ENCODE assay signal across 38 cellular contexts in the genomic region with DNA sequence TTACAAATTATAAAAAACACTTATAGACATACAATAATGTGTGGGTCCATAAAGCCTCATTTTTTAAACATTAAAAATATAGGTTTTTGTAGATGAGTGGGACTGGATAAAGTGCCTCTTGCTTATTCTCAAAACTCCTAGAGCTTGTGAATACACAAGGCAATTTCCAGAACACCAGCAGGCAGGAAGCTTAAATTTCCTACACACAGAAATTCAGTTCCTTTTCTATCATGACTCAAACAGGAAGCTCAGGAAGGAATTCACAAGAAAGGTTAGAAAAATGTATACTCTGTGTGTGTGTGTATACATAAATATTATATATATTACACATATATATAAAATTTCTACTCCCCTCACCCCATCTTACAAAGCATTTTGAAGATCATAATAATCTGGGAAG. TPM values are rescaled to one million over a fixed set of nuclear protein-coding genes. Genes with fewer than 3 reads are reported as not detected.
"Had no signal": no experiment of that assay in that cellular context is flagged by ENCODE, and none has a peak within 500 bp of the region (broad histone marks: within the 10 kb centered on the region; RNA-seq: fewer than 3 reads in every experiment).

No MANE protein-coding gene starts in this region.

- H3K9me3 ChIP-seq: MG63 had no signal

- H3K27me3 ChIP-seq: MG63 had no signal

- DNase-seq: Karpas-422, Kasumi-1, MG63, MM.1S, MV-4-11, NCI-H1048, NCI-H1092 treated with DMSO at 0.1 percent for 48 hours, NCI-H1105, NCI-H1105 treated with DMSO at 0.1 percent for 48 hours, NCI-H1417, NCI-H1417 treated with DMSO at 0.1 percent for 48 hours, NCI-H1436, NCI-H1436 treated with DMSO at 0.1 percent for 48 hours, NCI-H146, NCI-H1694, NCI-H1694 treated with DMSO at 0.1 percent for 48 hours, NCI-H187, NCI-H187 treated with DMSO at 0.1 percent for 48 hours, NCI-H1930, NCI-H2029, NCI-H2029 treated with DMSO at 0.1 percent for 48 hours, NCI-H2081 treated with DMSO at 0.1 percent for 48 hours, NCI-H2107, NCI-H2171, NCI-H2171 treated with DMSO at 0.1 percent for 48 hours, NCI-H2227 treated with DMSO at 0.1 percent for 48 hours, NCI-H226, NCI-H345, NCI-H446, NCI-H446 treated with DMSO at 0.1 percent for 48 hours, NCI-H510A, NCI-H510A treated with DMSO at 0.1 percent for 48 hours, NCI-H524 had no signal

- H3K4me2 ChIP-seq: KMS-11 had no signal

- H3K4me3 ChIP-seq: MG63 had no signal

- H3K9ac ChIP-seq: KMS-11 had no signal

- H3K36me3 ChIP-seq: MG63 had no signal

- H3K27ac ChIP-seq: KMS-11 had no signal

RNA-seq across cellular contexts. Expression of a gene that starts 11.3 kb away (rescaled TPM):
- total RNA-seq: LHCN-M2, MCF 10A, NCI-H460 had no signal

RNA-seq across cellular contexts. Expression of a gene that starts 12.4 kb away (rescaled TPM):
- total RNA-seq: LHCN-M2, M059J, MCF 10A, NCI-H460 had no signal

RNA-seq across cellular contexts. Expression of a gene that starts 43.2 kb away (rescaled TPM):
- total RNA-seq: LHCN-M2, M059J, MCF 10A, NCI-H460 had no signal
